Comparison of ENCODE assay signal across 1 cellular context in genomic region chrX:153519569-153520285, GRCh38.
TF ChIP-seq lines count a peak whose summit lies in the region.

No MANE protein-coding gene starts in this region.

TF ChIP-seq in IMR-90, 13 proteins besides CTCF, POLR2A, EP300 and RAD21:
- no peak for TF ChIP-seq SMC3 (IDR thresholded peaks at IDR 0.05; ENCODE audit: low read depth, low read length)
